In the genomic region with DNA sequence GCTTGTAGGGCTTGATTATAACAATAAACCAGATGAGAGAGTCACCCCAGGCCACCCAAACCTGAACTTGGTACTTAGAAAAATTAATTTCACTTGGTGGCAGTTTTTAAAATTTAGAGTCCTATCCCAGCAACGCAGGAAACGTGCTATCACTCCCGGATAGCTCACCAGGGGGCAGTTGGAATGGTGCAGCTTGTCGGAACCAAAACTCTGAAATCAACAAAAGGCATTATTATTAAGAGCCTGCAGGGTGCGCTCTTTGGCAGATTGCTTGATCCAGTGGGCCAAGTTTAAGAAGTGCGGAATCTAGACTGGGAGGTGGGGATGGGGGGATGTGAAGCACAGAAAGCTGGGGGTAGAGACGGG, we compare ENCODE assay signal across 1 cellular context.
A peak's percentile ranks its signal among the peaks of the same experiment; 100 is the strongest.
TF ChIP-seq lines count a peak whose summit lies in the region.

No MANE protein-coding gene starts in this region.

TF ChIP-seq in HepG2, 621 proteins besides CTCF, POLR2A, EP300 and RAD21 (continued from another document):
- TF ChIP-seq, protein P1, sequence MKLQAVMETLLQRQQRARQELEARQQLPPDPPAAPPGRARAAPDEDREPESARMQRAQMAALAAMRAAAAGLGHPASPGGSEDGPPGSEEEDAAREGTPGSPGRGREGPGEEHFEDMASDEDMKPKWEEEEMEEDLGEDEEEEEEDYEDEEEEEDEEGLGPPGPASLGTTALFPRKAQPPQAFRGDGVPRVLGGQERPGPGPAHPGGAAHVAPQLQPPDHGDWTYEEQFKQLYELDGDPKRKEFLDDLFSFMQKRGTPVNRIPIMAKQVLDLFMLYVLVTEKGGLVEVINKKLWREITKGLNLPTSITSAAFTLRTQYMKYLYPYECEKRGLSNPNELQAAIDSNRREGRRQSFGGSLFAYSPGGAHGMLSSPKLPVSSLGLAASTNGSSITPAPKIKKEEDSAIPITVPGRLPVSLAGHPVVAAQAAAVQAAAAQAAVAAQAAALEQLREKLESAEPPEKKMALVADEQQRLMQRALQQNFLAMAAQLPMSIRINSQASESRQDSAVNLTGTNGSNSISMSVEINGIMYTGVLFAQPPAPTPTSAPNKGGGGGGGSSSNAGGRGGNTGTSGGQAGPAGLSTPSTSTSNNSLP (IDR thresholded peaks at IDR 0.05; ENCODE audit: low read depth, low read length): peak; percentile 81
- TF ChIP-seq GPN1 (CRISPR knock-in tag; IDR thresholded peaks at IDR 0.05; ENCODE audit: borderline replicate concordance) (no peak), RFX5 (IDR thresholded peaks at IDR 0.05; ENCODE audit: low read depth, low read length) (no peak), ZNF644 (CRISPR knock-in tag; IDR thresholded peaks at IDR 0.05; ENCODE audit: low read depth) (peak; percentile 85), ZKSCAN5 (CRISPR knock-in tag; IDR thresholded peaks at IDR 0.05) (no peak), POGZ (CRISPR knock-in tag; IDR thresholded peaks at IDR 0.05) (peak; percentile 57), WIZ (CRISPR knock-in tag; IDR thresholded peaks at IDR 0.05) (no peak), IRF2 (CRISPR knock-in tag; IDR thresholded peaks at IDR 0.05) (0 out of 2 replicates have a peak, but pooled peaks have one; percentile 45), ETV5 (CRISPR knock-in tag; IDR thresholded peaks at IDR 0.05; ENCODE audit: borderline replicate concordance) (peak; percentile 25; the same call in 1 of the 2 replicates), TBX2 (CRISPR knock-in tag; IDR thresholded peaks at IDR 0.05; ENCODE audit: borderline replicate concordance) (0 out of 2 replicates have a peak, but pooled peaks have one; percentile 3), ZBTB7A (CRISPR knock-in tag; IDR thresholded peaks at IDR 0.05) (no peak), ZNF557 (CRISPR knock-in tag; IDR thresholded peaks at IDR 0.05) (0 out of 2 replicates have a peak, but pooled peaks have one; percentile 17), BHLHE40 (IDR thresholded peaks at IDR 0.05; ENCODE audit: low read length) (peak; percentile 56; the same call in 1 of the 2 replicates), ZNF317 (CRISPR knock-in tag; IDR thresholded peaks at IDR 0.05) (0 out of 2 replicates have a peak, but pooled peaks have one; percentile 51), RXRB (CRISPR knock-in tag; IDR thresholded peaks at IDR 0.05; ENCODE audit: borderline replicate concordance) (peak; percentile 25; the same call in 1 of the 2 replicates), ZMYM4 (CRISPR knock-in tag; IDR thresholded peaks at IDR 0.05) (0 out of 2 replicates have a peak, but pooled peaks have one; percentile 12), KMT2B (CRISPR knock-in tag; IDR thresholded peaks at IDR 0.05) (peak; percentile 50; the same call in 1 of the 2 replicates), KAT8 (CRISPR knock-in tag; IDR thresholded peaks at IDR 0.05) (0 out of 2 replicates have a peak, but pooled peaks have one; percentile 13), TGIF2 (CRISPR knock-in tag; IDR thresholded peaks at IDR 0.05) (peak; percentile 76; the same call in 1 of the 2 replicates), ZNF83 (CRISPR knock-in tag; IDR thresholded peaks at IDR 0.05; ENCODE audit: borderline replicate concordance) (no peak), ZFAT (CRISPR knock-in tag; conservative IDR thresholded peaks at IDR 0.05) (no peak), MIXL1 (CRISPR knock-in tag; IDR thresholded peaks at IDR 0.05) (peak; percentile 37; the same call in 1 of the 2 replicates), ELF3 (CRISPR knock-in tag; IDR thresholded peaks at IDR 0.05) (peak; percentile 40; the same call in 1 of the 2 replicates), STAG1 (CRISPR knock-in tag; IDR thresholded peaks at IDR 0.05) (peak; percentile 81), GATAD2A (CRISPR knock-in tag; IDR thresholded peaks at IDR 0.05) (peak; percentile 62; the same call in 1 of the 2 replicates), ZNF790 (CRISPR knock-in tag; IDR thresholded peaks at IDR 0.05; ENCODE audit: borderline replicate concordance) (no peak), SMC3 (IDR thresholded peaks at IDR 0.05; ENCODE audit: low read length) (peak; percentile 94), ZSCAN31 (CRISPR knock-in tag; IDR thresholded peaks at IDR 0.05; ENCODE audit: low read depth) (0 out of 2 replicates have a peak, but pooled peaks have one; percentile 26), FOXO1 (CRISPR knock-in tag; IDR thresholded peaks at IDR 0.05) (peak; percentile 60; the same call in 1 of the 2 replicates), ZNF850 (CRISPR knock-in tag; conservative IDR thresholded peaks at IDR 0.05) (no peak), ZNF430 (CRISPR knock-in tag; IDR thresholded peaks at IDR 0.05) (no peak)
- TF ChIP-seq, protein P2, sequence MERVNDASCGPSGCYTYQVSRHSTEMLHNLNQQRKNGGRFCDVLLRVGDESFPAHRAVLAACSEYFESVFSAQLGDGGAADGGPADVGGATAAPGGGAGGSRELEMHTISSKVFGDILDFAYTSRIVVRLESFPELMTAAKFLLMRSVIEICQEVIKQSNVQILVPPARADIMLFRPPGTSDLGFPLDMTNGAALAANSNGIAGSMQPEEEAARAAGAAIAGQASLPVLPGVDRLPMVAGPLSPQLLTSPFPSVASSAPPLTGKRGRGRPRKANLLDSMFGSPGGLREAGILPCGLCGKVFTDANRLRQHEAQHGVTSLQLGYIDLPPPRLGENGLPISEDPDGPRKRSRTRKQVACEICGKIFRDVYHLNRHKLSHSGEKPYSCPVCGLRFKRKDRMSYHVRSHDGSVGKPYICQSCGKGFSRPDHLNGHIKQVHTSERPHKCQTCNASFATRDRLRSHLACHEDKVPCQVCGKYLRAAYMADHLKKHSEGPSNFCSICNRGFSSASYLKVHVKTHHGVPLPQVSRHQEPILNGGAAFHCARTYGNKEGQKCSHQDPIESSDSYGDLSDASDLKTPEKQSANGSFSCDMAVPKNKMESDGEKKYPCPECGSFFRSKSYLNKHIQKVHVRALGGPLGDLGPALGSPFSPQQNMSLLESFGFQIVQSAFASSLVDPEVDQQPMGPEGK (CRISPR knock-in tag; IDR thresholded peaks at IDR 0.05): peak; percentile 49
- TF ChIP-seq, protein P3, sequence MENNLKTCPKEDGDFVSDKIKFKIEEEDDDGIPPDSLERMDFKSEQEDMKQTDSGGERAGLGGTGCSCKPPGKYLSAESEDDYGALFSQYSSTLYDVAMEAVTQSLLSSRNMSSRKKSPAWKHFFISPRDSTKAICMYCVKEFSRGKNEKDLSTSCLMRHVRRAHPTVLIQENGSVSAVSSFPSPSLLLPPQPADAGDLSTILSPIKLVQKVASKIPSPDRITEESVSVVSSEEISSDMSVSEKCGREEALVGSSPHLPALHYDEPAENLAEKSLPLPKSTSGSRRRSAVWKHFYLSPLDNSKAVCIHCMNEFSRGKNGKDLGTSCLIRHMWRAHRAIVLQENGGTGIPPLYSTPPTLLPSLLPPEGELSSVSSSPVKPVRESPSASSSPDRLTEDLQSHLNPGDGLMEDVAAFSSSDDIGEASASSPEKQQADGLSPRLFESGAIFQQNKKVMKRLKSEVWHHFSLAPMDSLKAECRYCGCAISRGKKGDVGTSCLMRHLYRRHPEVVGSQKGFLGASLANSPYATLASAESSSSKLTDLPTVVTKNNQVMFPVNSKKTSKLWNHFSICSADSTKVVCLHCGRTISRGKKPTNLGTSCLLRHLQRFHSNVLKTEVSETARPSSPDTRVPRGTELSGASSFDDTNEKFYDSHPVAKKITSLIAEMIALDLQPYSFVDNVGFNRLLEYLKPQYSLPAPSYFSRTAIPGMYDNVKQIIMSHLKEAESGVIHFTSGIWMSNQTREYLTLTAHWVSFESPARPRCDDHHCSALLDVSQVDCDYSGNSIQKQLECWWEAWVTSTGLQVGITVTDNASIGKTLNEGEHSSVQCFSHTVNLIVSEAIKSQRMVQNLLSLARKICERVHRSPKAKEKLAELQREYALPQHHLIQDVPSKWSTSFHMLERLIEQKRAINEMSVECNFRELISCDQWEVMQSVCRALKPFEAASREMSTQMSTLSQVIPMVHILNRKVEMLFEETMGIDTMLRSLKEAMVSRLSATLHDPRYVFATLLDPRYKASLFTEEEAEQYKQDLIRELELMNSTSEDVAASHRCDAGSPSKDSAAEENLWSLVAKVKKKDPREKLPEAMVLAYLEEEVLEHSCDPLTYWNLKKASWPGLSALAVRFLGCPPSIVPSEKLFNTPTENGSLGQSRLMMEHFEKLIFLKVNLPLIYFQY (CRISPR knock-in tag; IDR thresholded peaks at IDR 0.05; ENCODE audit: borderline replicate concordance): peak; percentile 23; the same call in 1 of the 2 replicates
- TF ChIP-seq, protein P4, sequence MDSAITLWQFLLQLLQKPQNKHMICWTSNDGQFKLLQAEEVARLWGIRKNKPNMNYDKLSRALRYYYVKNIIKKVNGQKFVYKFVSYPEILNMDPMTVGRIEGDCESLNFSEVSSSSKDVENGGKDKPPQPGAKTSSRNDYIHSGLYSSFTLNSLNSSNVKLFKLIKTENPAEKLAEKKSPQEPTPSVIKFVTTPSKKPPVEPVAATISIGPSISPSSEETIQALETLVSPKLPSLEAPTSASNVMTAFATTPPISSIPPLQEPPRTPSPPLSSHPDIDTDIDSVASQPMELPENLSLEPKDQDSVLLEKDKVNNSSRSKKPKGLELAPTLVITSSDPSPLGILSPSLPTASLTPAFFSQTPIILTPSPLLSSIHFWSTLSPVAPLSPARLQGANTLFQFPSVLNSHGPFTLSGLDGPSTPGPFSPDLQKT (CRISPR knock-in tag; IDR thresholded peaks at IDR 0.05; ENCODE audit: borderline replicate concordance): no peak
- TF ChIP-seq, protein P5, sequence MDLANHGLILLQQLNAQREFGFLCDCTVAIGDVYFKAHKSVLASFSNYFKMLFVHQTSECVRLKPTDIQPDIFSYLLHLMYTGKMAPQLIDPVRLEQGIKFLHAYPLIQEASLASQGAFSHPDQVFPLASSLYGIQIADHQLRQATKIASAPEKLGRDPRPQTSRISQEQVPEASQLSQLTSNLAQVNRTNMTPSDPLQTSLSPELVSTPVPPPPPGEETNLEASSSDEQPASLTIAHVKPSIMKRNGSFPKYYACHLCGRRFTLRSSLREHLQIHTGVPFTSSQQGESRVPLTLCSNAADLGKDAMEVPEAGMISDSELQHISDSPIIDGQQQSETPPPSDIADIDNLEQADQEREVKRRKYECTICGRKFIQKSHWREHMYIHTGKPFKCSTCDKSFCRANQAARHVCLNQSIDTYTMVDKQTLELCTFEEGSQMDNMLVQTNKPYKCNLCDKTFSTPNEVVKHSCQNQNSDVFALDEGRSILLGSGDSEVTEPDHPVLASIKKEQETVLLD (CRISPR knock-in tag; IDR thresholded peaks at IDR 0.05; ENCODE audit: low read depth): 0 out of 2 replicates have a peak, but pooled peaks have one; percentile 16
- TF ChIP-seq, protein P6, sequence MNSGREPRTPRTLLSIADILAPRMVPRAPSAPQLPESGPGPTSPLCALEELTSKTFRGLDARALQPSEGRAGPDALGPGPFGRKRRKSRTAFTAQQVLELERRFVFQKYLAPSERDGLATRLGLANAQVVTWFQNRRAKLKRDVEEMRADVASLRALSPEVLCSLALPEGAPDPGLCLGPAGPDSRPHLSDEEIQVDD (CRISPR knock-in tag; IDR thresholded peaks at IDR 0.05; ENCODE audit: borderline replicate concordance): no peak
